In the genomic region with DNA sequence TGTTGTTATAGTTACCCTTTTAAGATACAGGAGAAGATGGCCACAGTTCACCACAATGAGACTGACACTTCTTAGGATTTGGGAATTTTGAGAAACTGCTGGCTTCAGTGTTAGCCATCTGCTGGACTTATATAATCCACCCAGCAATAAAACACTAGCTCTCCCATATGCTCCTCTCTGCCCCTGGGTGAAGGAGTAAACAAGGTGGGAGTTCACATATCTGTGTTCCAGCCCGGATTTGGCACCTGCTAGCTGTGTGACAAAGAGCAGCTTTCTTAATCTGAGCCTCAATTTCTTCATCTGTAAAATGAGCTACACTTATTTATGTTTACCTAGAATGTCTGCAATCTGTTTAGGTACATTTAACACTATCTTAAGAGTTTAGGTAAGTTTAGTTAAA, we compare ENCODE assay signal across 23 cellular contexts.
A peak's percentile ranks its signal among the peaks of the same experiment; 100 is the strongest.
DNase-seq lines count a peak whose midpoint lies in the region; ATAC-seq and TF ChIP-seq lines count a peak whose summit lies in the region.
"Had no signal": no experiment of that assay in that cellular context is flagged by ENCODE, and none has a peak within 500 bp of the region (broad histone marks: within the 10 kb centered on the region; RNA-seq: fewer than 3 reads in every experiment).

No MANE protein-coding gene starts in this region.

- no peak for TF ChIP-seq CTCF in smooth muscle cell (IDR thresholded peaks at IDR 0.05; ENCODE audit: borderline replicate concordance, insufficient read depth, poor library complexity, severe bottlenecking)
- no peak for TF ChIP-seq CTCF in upper lobe of left lung (IDR thresholded peaks at IDR 0.05)
- TF ChIP-seq CTCF in esophagus squamous epithelium (IDR thresholded peaks at IDR 0.05): no peak

- H3K27me3 ChIP-seq in GM23248 (replicated peaks; ENCODE audit: insufficient read depth) (no peaks in the 10 kb centered on the region), smooth muscle cell (ENCODE audit: low read depth) (no peaks in the 10 kb centered on the region), upper lobe of left lung (no peaks in the 10 kb centered on the region), esophagus squamous epithelium (no peaks in the 10 kb centered on the region)
- H3K27me3 ChIP-seq: gastroesophageal sphincter, hepatocyte, SJCRH30 had no signal

- H3K4me1 ChIP-seq in GM23248 (ENCODE audit: insufficient read depth) (peaks cover 21% of the 10 kb centered on the region), smooth muscle cell (ENCODE audit: low read depth) (no peaks in the 10 kb centered on the region), upper lobe of left lung (no peaks in the 10 kb centered on the region), esophagus squamous epithelium (no peaks in the 10 kb centered on the region)
- H3K4me1 ChIP-seq: Caco-2, gastroesophageal sphincter, SJCRH30 had no signal

- DNase-seq in GM23248: peak; percentile 20
- peak; percentile 91 for DNase-seq in NCI-H524 treated with DMSO at 0.1 percent for 48 hours (lab: John Stamatoyannopoulos, UW)
- DNase-seq in fibroblast of gingiva (ENCODE audit: low read depth): peak; percentile 21
- DNase-seq in smooth muscle cell (lab: John Stamatoyannopoulos, UW; ENCODE audit: unreplicated experiment): no peak
- DNase-seq in upper lobe of left lung: no peak
- no peak for DNase-seq in HPDE6-E6E7 (ENCODE audit: extremely low spot score)
- no peak for DNase-seq in esophagus squamous epithelium (lab: John Stamatoyannopoulos, UW)
- no peak for DNase-seq in activated CD4-positive, alpha-beta T cell treated with anti-CD3 and anti-CD28 coated beads, Interleukin-2, amount 10 ng/mL, durations not matched to agents 24 days and 14 days
- DNase-seq: activated CD4-positive, alpha-beta T cell treated with anti-CD3 and anti-CD28 coated beads for 48 hours; activated gamma-delta T cell; activated T-cell treated with anti-CD3 and anti-CD28 coated beads, Interleukin-2, amount 50 U/mL, for 24 hours; Caco-2; DND-41; KBM-7; NCI-H1092; NCI-H187 treated with DMSO at 0.1 percent for 48 hours; NCI-H748 treated with DMSO at 0.1 percent for 48 hours; nephron progenitor cell; SJCRH30; T1000 had no signal

- in situ Hi-C loops in GM23248 (cut with MboI): no loop called here

- 4 to 10% methylated on average over 1 of the region's 1 CpG for WGBS in GM23248 (ENCODE audit: low coverage in 1 of 2, low lambda C conversion rate in 2 of 2, missing lambda C conversion rate in 2 of 2), 2 experiments
- WGBS in smooth muscle cell (ENCODE audit: low lambda C conversion rate): 93% methylated on average over 1 of the region's 1 CpG
- 91 to 96% methylated on average over 1 of the region's 1 CpG for WGBS in upper lobe of left lung, 2 donors
- WGBS in esophagus squamous epithelium, 2 donors: 59 to 75% methylated on average over 1 of the region's 1 CpG

- no peak overlapping the region for H3K27ac Mint-ChIP-seq in activated CD4-positive, alpha-beta T cell treated with anti-CD3 and anti-CD28 coated beads, Interleukin-2, amount 10 ng/mL, durations not matched to agents 24 days and 14 days
- H3K27ac Mint-ChIP-seq: activated T-cell treated with anti-CD3 and anti-CD28 coated beads, Interleukin-2, amount 50 U/mL, for 24 hours; nephron progenitor cell had no signal

- H3K36me3 Mint-ChIP-seq in activated CD4-positive, alpha-beta T cell treated with anti-CD3 and anti-CD28 coated beads, Interleukin-2, amount 10 ng/mL, durations not matched to agents 24 days and 14 days (ENCODE audit: low read depth): no peaks in the 10 kb centered on the region

- H3K79me2 ChIP-seq in GM23248 (ENCODE audit: insufficient read depth) (no peaks in the 10 kb centered on the region), smooth muscle cell (ENCODE audit: low read depth) (no peaks in the 10 kb centered on the region)
- H3K79me2 ChIP-seq: hepatocyte had no signal

- H3K36me3 ChIP-seq in GM23248 (ENCODE audit: low read depth): no peaks in the 10 kb centered on the region
- no peaks in the 10 kb centered on the region for H3K36me3 ChIP-seq in smooth muscle cell (ENCODE audit: low read depth)
- no peaks in the 10 kb centered on the region for H3K36me3 ChIP-seq in upper lobe of left lung
- H3K36me3 ChIP-seq in esophagus squamous epithelium: no peaks in the 10 kb centered on the region
- H3K36me3 ChIP-seq: gastroesophageal sphincter, SJCRH30 had no signal

- H3K9me2 ChIP-seq in GM23248 (ENCODE audit: insufficient read depth): no peaks in the 10 kb centered on the region; the same call in 1 of the 2 replicates

- H3K4me3 Mint-ChIP-seq in activated CD4-positive, alpha-beta T cell treated with anti-CD3 and anti-CD28 coated beads, Interleukin-2, amount 10 ng/mL, durations not matched to agents 24 days and 14 days: no peak overlapping the region
- H3K4me3 Mint-ChIP-seq: activated T-cell treated with anti-CD3 and anti-CD28 coated beads, Interleukin-2, amount 50 U/mL, for 24 hours; nephron progenitor cell had no signal

- TF ChIP-seq EP300 in upper lobe of left lung (IDR thresholded peaks at IDR 0.05): no peak

- H3F3A ChIP-seq in GM23248 (ENCODE audit: insufficient read depth) (peaks cover 20% of the 10 kb centered on the region), smooth muscle cell (ENCODE audit: low read depth) (no peaks in the 10 kb centered on the region)

- H3K4me1 Mint-ChIP-seq in activated CD4-positive, alpha-beta T cell treated with anti-CD3 and anti-CD28 coated beads, Interleukin-2, amount 10 ng/mL, durations not matched to agents 24 days and 14 days: peaks cover 6% of the 10 kb centered on the region
- H3K4me1 Mint-ChIP-seq: nephron progenitor cell had no signal

- ATAC-seq in upper lobe of left lung (ENCODE audit: low FRiP score in 2 of 2): no peak
- ATAC-seq: gastroesophageal sphincter had no signal

- H3K9ac ChIP-seq in GM23248 (peak overlapping the region; percentile 27; the same call in 1 of the 2 replicates), smooth muscle cell (ENCODE audit: low read depth) (no peak overlapping the region)

- H3K9me3 Mint-ChIP-seq in activated CD4-positive, alpha-beta T cell treated with anti-CD3 and anti-CD28 coated beads, Interleukin-2, amount 10 ng/mL, durations not matched to agents 24 days and 14 days: no peaks in the 10 kb centered on the region
- H3K9me3 Mint-ChIP-seq: activated T-cell treated with anti-CD3 and anti-CD28 coated beads, Interleukin-2, amount 50 U/mL, for 24 hours; nephron progenitor cell had no signal

- H3K27ac ChIP-seq in GM23248 (peak overlapping the region; percentile 53), smooth muscle cell (ENCODE audit: low read depth) (peak overlapping the region; percentile 50), upper lobe of left lung (no peak overlapping the region), esophagus squamous epithelium (no peak overlapping the region)
- H3K27ac ChIP-seq: C4-2B, gastroesophageal sphincter, hepatocyte, SJCRH30 had no signal

- intact Hi-C loops in esophagus squamous epithelium (cut with DNase I): no loop called here
- intact Hi-C loops in activated CD4-positive, alpha-beta T cell treated with anti-CD3 and anti-CD28 coated beads, Interleukin-2, amount 10 ng/mL, durations not matched to agents 24 days and 14 days (cut with micrococcal nuclease): no loop called here

- peaks cover 31% of the 10 kb centered on the region for H3K27me3 Mint-ChIP-seq in activated CD4-positive, alpha-beta T cell treated with anti-CD3 and anti-CD28 coated beads, Interleukin-2, amount 10 ng/mL, durations not matched to agents 24 days and 14 days
- H3K27me3 Mint-ChIP-seq: activated T-cell treated with anti-CD3 and anti-CD28 coated beads, Interleukin-2, amount 50 U/mL, for 24 hours had no signal

- H2AFZ ChIP-seq in GM23248 (peak overlapping the region; percentile 42), smooth muscle cell (ENCODE audit: low read depth) (peak overlapping the region; percentile 48)
- H2AFZ ChIP-seq: hepatocyte had no signal

- H4K20me1 ChIP-seq in GM23248 (ENCODE audit: insufficient read depth) (no peaks in the 10 kb centered on the region), smooth muscle cell (ENCODE audit: low read depth) (no peaks in the 10 kb centered on the region)

- H3K4me2 ChIP-seq in GM23248 (ENCODE audit: unreplicated experiment): peak overlapping the region; percentile 39
- peak overlapping the region; percentile 40 for H3K4me2 ChIP-seq in smooth muscle cell
- H3K4me2 ChIP-seq: hepatocyte had no signal

- TF ChIP-seq POLR2A in upper lobe of left lung (IDR thresholded peaks at IDR 0.05): no peak
- no peak for TF ChIP-seq POLR2A in esophagus squamous epithelium (IDR thresholded peaks at IDR 0.05)

- H3K9me3 ChIP-seq in GM23248 (ENCODE audit: low read depth) (no peaks in the 10 kb centered on the region), smooth muscle cell (replicated peaks; ENCODE audit: low read depth) (no peaks in the 10 kb centered on the region), upper lobe of left lung (no peaks in the 10 kb centered on the region), esophagus squamous epithelium (no peaks in the 10 kb centered on the region)
- H3K9me3 ChIP-seq: Caco-2, gastroesophageal sphincter, SJCRH30 had no signal

- no peak overlapping the region for H3K4me3 ChIP-seq in GM23248
- no peak overlapping the region for H3K4me3 ChIP-seq in smooth muscle cell
- H3K4me3 ChIP-seq in upper lobe of left lung: no peak overlapping the region
- no peak overlapping the region for H3K4me3 ChIP-seq in esophagus squamous epithelium
- H3K4me3 ChIP-seq: gastroesophageal sphincter, hepatocyte, SJCRH30 had no signal

Comparison
In these comparisons a context has a peak if more than half of its experiments do, and no peak if none do; other contexts are left out.
1. DNase-seq: peak in GM23248 (single experiment), NCI-H524 treated with DMSO at 0.1 percent for 48 hours (single experiment) and fibroblast of gingiva (single experiment); none in smooth muscle cell (single experiment), upper lobe of left lung (0 of 2), HPDE6-E6E7 (single experiment), esophagus squamous epithelium (single experiment) and activated CD4-positive, alpha-beta T cell treated with anti-CD3 and anti-CD28 coated beads, Interleukin-2, amount 10 ng/mL, durations not matched to agents 24 days and 14 days (single experiment).
2. H3K27ac ChIP-seq: peak in GM23248 (single experiment) and smooth muscle cell (single experiment); none in upper lobe of left lung (0 of 4) and esophagus squamous epithelium (0 of 4).